Comparison of ENCODE assay signal across 2 cellular contexts in genomic region chr2:54206596-54206995, GRCh38.
TF ChIP-seq lines count a peak whose summit lies in the region.

No MANE protein-coding gene starts in this region.

TF ChIP-seq in K562, 482 proteins besides CTCF, POLR2A, EP300 and RAD21 (continued from another document):
- TF ChIP-seq DEAF1 (CRISPR knock-in tag; IDR thresholded peaks at IDR 0.05), result 0 out of 2 replicates have a peak, but pooled peaks have one; percentile 26
TF ChIP-seq in K562: peak in this region for 1.

TF ChIP-seq in HepG2, 621 proteins besides CTCF, POLR2A, EP300 and RAD21 (continued from another document):
- no peak for TF ChIP-seq ZNF740 (CRISPR knock-in tag; IDR thresholded peaks at IDR 0.05)
- TF ChIP-seq SSRP1 (CRISPR knock-in tag; IDR thresholded peaks at IDR 0.05), result no peak
